Comparison of ENCODE assay signal across 10 cellular contexts in genomic region chr1:224328644-224329043, GRCh38. TPM values are rescaled to one million over a fixed set of nuclear protein-coding genes. Genes with fewer than 3 reads are reported as not detected.
A peak's percentile ranks its signal among the peaks of the same experiment; 100 is the strongest.
DNase-seq lines count a peak whose midpoint lies in the region; ATAC-seq and TF ChIP-seq lines count a peak whose summit lies in the region.
"Had no signal": no experiment of that assay in that cellular context is flagged by ENCODE, and none has a peak within 500 bp of the region (broad histone marks: within the 10 kb centered on the region; RNA-seq: fewer than 3 reads in every experiment).

No MANE protein-coding gene starts in this region.

- H3K27me3 Mint-ChIP-seq in osteocyte (ENCODE audit: unreplicated experiment) = no peaks in the 10 kb centered on the region

- H3K79me2 ChIP-seq in DOHH2 (ENCODE audit: control insufficient read depth, low read length) (peaks cover 63% of the 10 kb centered on the region), OCI-LY1 (ENCODE audit: insufficient read depth, low read length) (peaks cover 35% of the 10 kb centered on the region)

- no peak for ATAC-seq in HG02623 (IDR thresholded peaks at IDR 0.05; ENCODE audit: unreplicated experiment)

- H3K27me3 ChIP-seq in DOHH2 (ENCODE audit: control insufficient read depth, low read length) = no peaks in the 10 kb centered on the region
- H3K27me3 ChIP-seq in OCI-LY1 (ENCODE audit: insufficient read depth, low read length) = no peaks in the 10 kb centered on the region
- no peaks in the 10 kb centered on the region for H3K27me3 ChIP-seq in dorsolateral prefrontal cortex

- H3K4me1 ChIP-seq in DOHH2 (ENCODE audit: control insufficient read depth, low read length) (peaks cover 29% of the 10 kb centered on the region), OCI-LY1 (ENCODE audit: insufficient read depth, low read length, severe bottlenecking) (peaks cover 28% of the 10 kb centered on the region)

- H3K27ac ChIP-seq in DOHH2 (ENCODE audit: low read depth, low read length) (no peak overlapping the region), OCI-LY1 (ENCODE audit: low read depth, low read length, poor library complexity, severe bottlenecking) (no peak overlapping the region), dorsolateral prefrontal cortex (no peak overlapping the region)

- no peak overlapping the region for H2AFZ ChIP-seq in OCI-LY1 (ENCODE audit: low read length)

- H3K4me1 Mint-ChIP-seq in osteocyte (ENCODE audit: unreplicated experiment) = peaks cover 22% of the 10 kb centered on the region

- H3K36me3 Mint-ChIP-seq in osteocyte (ENCODE audit: unreplicated experiment) = peaks cover 4% of the 10 kb centered on the region

- no peaks in the 10 kb centered on the region for H3K9me3 Mint-ChIP-seq in osteocyte (ENCODE audit: unreplicated experiment)

- H3K36me3 ChIP-seq in DOHH2 (ENCODE audit: control insufficient read depth, low read length) (peaks cover 29% of the 10 kb centered on the region), OCI-LY1 (ENCODE audit: insufficient read depth, low read length) (peaks cover 14% of the 10 kb centered on the region; the same call in 1 of the 2 replicates)

- no peak overlapping the region for H3K9ac ChIP-seq in OCI-LY1 (ENCODE audit: low read length)

- no peaks in the 10 kb centered on the region for H3F3A ChIP-seq in DOHH2 (ENCODE audit: control insufficient read depth, insufficient read depth)
- no peaks in the 10 kb centered on the region for H3F3A ChIP-seq in OCI-LY1 (ENCODE audit: insufficient read depth, low read length)

- H3K9me3 ChIP-seq in DOHH2 (ENCODE audit: control insufficient read depth, insufficient read depth, low read length) (no peaks in the 10 kb centered on the region), OCI-LY1 (ENCODE audit: low read length) (no peaks in the 10 kb centered on the region)

- TF ChIP-seq CTCF in DOHH2 (IDR thresholded peaks at IDR 0.05; ENCODE audit: low read depth, low read length, poor library complexity, severe bottlenecking) = no peak
- no peak for TF ChIP-seq CTCF in OCI-LY1 (IDR thresholded peaks at IDR 0.05; ENCODE audit: low read length)
- TF ChIP-seq CTCF in dorsolateral prefrontal cortex (IDR thresholded peaks at IDR 0.05 in 54 of 56, conservative IDR thresholded peaks at IDR 0.05 in 2 of 56; ENCODE audit: low read depth in 1 of 56, partially characterized antibody in 56 of 56) = no peak
- TF ChIP-seq CTCF in osteocyte (IDR thresholded peaks at IDR 0.05) = no peak

- intact Hi-C loops in dorsolateral prefrontal cortex (cut with DNase I) = loop anchor here (5.0 kb wide), 2 partner anchors 36 to 146 kb away; partner anchors contain the start of gene DEGS1 (in 1 of the 2)

- H4K20me1 ChIP-seq in DOHH2 (ENCODE audit: control insufficient read depth, insufficient read depth, low read depth, low read length) = no peaks in the 10 kb centered on the region
- H4K20me1 ChIP-seq in OCI-LY1 (ENCODE audit: insufficient read depth, low read length) = no peaks in the 10 kb centered on the region

- H3K4me3 Mint-ChIP-seq in osteocyte (ENCODE audit: unreplicated experiment) = peak overlapping the region; percentile 94

- DNase-seq in dorsolateral prefrontal cortex = no peak
- DNase-seq in osteocyte (ENCODE audit: extremely low spot score, unreplicated experiment) = no peak
- no peak for DNase-seq in NCI-H1417 treated with DMSO at 0.1 percent for 48 hours (lab: John Stamatoyannopoulos, UW)
- no peak for DNase-seq in HK-2 (ENCODE audit: unreplicated experiment)
- no peak for DNase-seq in NCI-H128 (lab: John Stamatoyannopoulos, UW; ENCODE audit: unreplicated experiment)
- DNase-seq: activated effector memory CD4-positive, alpha-beta T cell treated with anti-CD3 and anti-CD28 coated beads, Interleukin-2, amount 50 U/mL, for 16 hours; retina had no signal

- peak overlapping the region; percentile 52 for H3K27ac Mint-ChIP-seq in osteocyte (ENCODE audit: unreplicated experiment)

- H3K4me2 ChIP-seq in DOHH2 (ENCODE audit: low read length) (peak overlapping the region; percentile 58), OCI-LY1 (ENCODE audit: low read length) (peak overlapping the region; percentile 88)

- H3K4me3 ChIP-seq in DOHH2 (ENCODE audit: low read length) (peak overlapping the region; percentile 81), OCI-LY1 (ENCODE audit: low read depth, low read length, poor library complexity, severe bottlenecking) (peak overlapping the region; percentile 83), dorsolateral prefrontal cortex (peak overlapping the region in 44 of 59 donors; percentile 59 to 99 (median 92))

- H3K9me2 ChIP-seq in DOHH2 (replicated peaks; ENCODE audit: control insufficient read depth, low read length) = no peaks in the 10 kb centered on the region
- H3K9me2 ChIP-seq in OCI-LY1 (ENCODE audit: low read depth, low read length) = no peaks in the 10 kb centered on the region

RNA-seq across cellular contexts. Expression of gene NVL, which starts 1.3 kb away (rescaled TPM):
- 10 to 100 TPM; 15.8 to 41.9 (median 24.8) TPM for total RNA-seq in dorsolateral prefrontal cortex
- 22.5 and 28.2 TPM in 2 replicates for total RNA-seq in osteocyte

RNA-seq across cellular contexts. Expression of gene CNIH4, which starts 28.0 kb away (rescaled TPM):
- total RNA-seq in dorsolateral prefrontal cortex = 10 to 100 TPM; 20.5 to 44.8 (median 32.7) TPM
- total RNA-seq in osteocyte = 53.6 and 54.8 TPM in 2 replicates
